9 cellular contexts compared by ENCODE assay signal in genomic region chr5:81837667-81838306, GRCh38.
"Had no signal": no experiment of that assay in that cellular context is flagged by ENCODE, and none has a peak within 500 bp of the region (broad histone marks: within the 10 kb centered on the region; RNA-seq: fewer than 3 reads in every experiment).

No MANE protein-coding gene starts in this region.

- H3K27me3 ChIP-seq: esophagus muscularis mucosa, right lobe of liver had no signal

- ATAC-seq: natural killer cell treated with Interleukin-12 subunit alpha and Interleukin-12 subunit beta and Interleukin-15 and Interleukin-18, amount 100 ng/mL, for 72 hours had no signal

- H3K4me3 ChIP-seq: esophagus muscularis mucosa, psoas muscle, right lobe of liver had no signal

- H3K27ac ChIP-seq: esophagus muscularis mucosa, psoas muscle, right lobe of liver had no signal

- H3K9me3 ChIP-seq: esophagus muscularis mucosa, psoas muscle, right lobe of liver had no signal

- DNase-seq: activated CD8-positive, alpha-beta memory T cell treated with anti-CD3 and anti-CD28 coated beads for 24 hours; activated gamma-delta T cell treated with Interleukin-2 at 50 U/mL for 16 hours; hippocampal formation; kidney; left ventricle myocardium superior; psoas muscle; right lobe of liver had no signal

- H3K4me1 ChIP-seq: right lobe of liver had no signal

- H3K36me3 ChIP-seq: esophagus muscularis mucosa, right lobe of liver had no signal
